Comparison of ENCODE assay signal across 9 cellular contexts in genomic region chr17:75263051-75263450, GRCh38. TPM values are rescaled to one million over a fixed set of nuclear protein-coding genes. Genes with fewer than 3 reads are reported as not detected.
DNase-seq lines count a peak whose midpoint lies in the region; ATAC-seq lines count a peak whose summit lies in the region.
"Had no signal": no experiment of that assay in that cellular context is flagged by ENCODE, and none has a peak within 500 bp of the region (broad histone marks: within the 10 kb centered on the region; RNA-seq: fewer than 3 reads in every experiment).

No MANE protein-coding gene starts in this region.

- H3K9me3 ChIP-seq in CD8-positive, alpha-beta memory T cell (ENCODE audit: low read length): no peaks in the 10 kb centered on the region
- no peaks in the 10 kb centered on the region for H3K9me3 ChIP-seq in HUES6 (ENCODE audit: control insufficient read depth, insufficient read depth, low read depth, low read length)
- H3K9me3 ChIP-seq in naive thymus-derived CD4-positive, alpha-beta T cell (ENCODE audit: control insufficient read depth in 2 of 3, low read length in 3 of 3): no peaks in the 10 kb centered on the region
- no peaks in the 10 kb centered on the region for H3K9me3 ChIP-seq in SJCRH30 (replicated peaks)

- DNase-seq in CD8-positive, alpha-beta memory T cell: no peak
- no peak for DNase-seq in activated naive CD8-positive, alpha-beta T cell treated with anti-CD3 and anti-CD28 coated beads for 36 hours
- DNase-seq in naive thymus-derived CD4-positive, alpha-beta T cell: no peak
- no peak for DNase-seq in G401 (ENCODE audit: low spot score)
- DNase-seq in kidney tubule cell (ENCODE audit: low spot score): no peak
- no peak for DNase-seq in sciatic nerve (ENCODE audit: low spot score)
- no peak for DNase-seq in SJCRH30
- DNase-seq: activated gamma-delta T cell had no signal

- no peak for ATAC-seq in naive thymus-derived CD4-positive, alpha-beta T cell
- no peak for ATAC-seq in sciatic nerve

- no peaks in the 10 kb centered on the region for H3K9me3 Mint-ChIP-seq in CD8-positive, alpha-beta memory T cell
- H3K9me3 Mint-ChIP-seq in activated naive CD8-positive, alpha-beta T cell treated with anti-CD3 and anti-CD28 coated beads for 36 hours: no peaks in the 10 kb centered on the region
- peaks cover 0 to 1% (median 0%) of the 10 kb centered on the region in 11 donors for H3K9me3 Mint-ChIP-seq in naive thymus-derived CD4-positive, alpha-beta T cell

- H3K27ac Mint-ChIP-seq in CD8-positive, alpha-beta memory T cell: peak overlapping the region in 6 of 8 donors; percentile 54 to 100 (median 100)
- H3K27ac Mint-ChIP-seq in activated naive CD8-positive, alpha-beta T cell treated with anti-CD3 and anti-CD28 coated beads for 36 hours: peak overlapping the region; percentile 100
- peak overlapping the region in 8 of 9 donors; percentile 37 to 100 (median 100) for H3K27ac Mint-ChIP-seq in naive thymus-derived CD4-positive, alpha-beta T cell

- H3K36me3 ChIP-seq in CD8-positive, alpha-beta memory T cell (ENCODE audit: insufficient read depth, low read length): peaks cover 25% of the 10 kb centered on the region
- H3K36me3 ChIP-seq in HUES6 (ENCODE audit: control insufficient read depth, insufficient read depth, low read length) (peaks cover 40% of the 10 kb centered on the region), SJCRH30 (peaks cover 21% of the 10 kb centered on the region)
- H3K36me3 ChIP-seq in naive thymus-derived CD4-positive, alpha-beta T cell (ENCODE audit: control insufficient read depth in 2 of 3, insufficient read depth in 3 of 3, low read length in 3 of 3): peaks cover 0 to 57% (median 12%) of the 10 kb centered on the region in 3 experiments

- H3K36me3 Mint-ChIP-seq in CD8-positive, alpha-beta memory T cell: peaks cover 0 to 67% (median 6%) of the 10 kb centered on the region in 3 donors
- H3K36me3 Mint-ChIP-seq in activated naive CD8-positive, alpha-beta T cell treated with anti-CD3 and anti-CD28 coated beads for 36 hours: peaks cover 30% of the 10 kb centered on the region
- peaks cover 0 to 19% (median 4%) of the 10 kb centered on the region in 5 donors for H3K36me3 Mint-ChIP-seq in naive thymus-derived CD4-positive, alpha-beta T cell

- no peak overlapping the region for H3K9ac ChIP-seq in HUES6 (ENCODE audit: low read length)

- H3K27me3 Mint-ChIP-seq in CD8-positive, alpha-beta memory T cell: peaks cover 0 to 3% of the 10 kb centered on the region in 2 donors
- no peaks in the 10 kb centered on the region for H3K27me3 Mint-ChIP-seq in activated naive CD8-positive, alpha-beta T cell treated with anti-CD3 and anti-CD28 coated beads for 36 hours
- H3K27me3 Mint-ChIP-seq in naive thymus-derived CD4-positive, alpha-beta T cell: no peaks in the 10 kb centered on the region

- CTCF ChIA-PET in CD8-positive, alpha-beta memory T cell (lab: Charles Lee): interaction anchor here (1.2 to 5.2 kb wide), 5 partner anchors 8 to 150 kb away, joined by 4 to 76 read pairs (median 13); partner anchors contain the start of genes GRB2, MIF4GD and SLC25A19
- CTCF ChIA-PET in naive thymus-derived CD4-positive, alpha-beta T cell (lab: Charles Lee): interaction anchor here (0.6 to 3.7 kb wide), 7 partner anchors 7 to 393 kb away, joined by 3 to 26 read pairs (median 4); partner anchors contain the start of gene MIF4GD

- peak overlapping the region; percentile 56 to 98 (median 94) for H3K4me3 Mint-ChIP-seq in CD8-positive, alpha-beta memory T cell
- H3K4me3 Mint-ChIP-seq in activated naive CD8-positive, alpha-beta T cell treated with anti-CD3 and anti-CD28 coated beads for 36 hours: peak overlapping the region; percentile 99
- peak overlapping the region; percentile 73 to 100 (median 97) for H3K4me3 Mint-ChIP-seq in naive thymus-derived CD4-positive, alpha-beta T cell

- H3K27me3 ChIP-seq in CD8-positive, alpha-beta memory T cell (ENCODE audit: insufficient read depth, low read length, poor library complexity, severe bottlenecking): no peaks in the 10 kb centered on the region
- no peaks in the 10 kb centered on the region for H3K27me3 ChIP-seq in HUES6 (ENCODE audit: control insufficient read depth, insufficient read depth, low read length)
- no peaks in the 10 kb centered on the region for H3K27me3 ChIP-seq in naive thymus-derived CD4-positive, alpha-beta T cell (ENCODE audit: control insufficient read depth in 2 of 2, insufficient read depth in 2 of 2, low read length in 2 of 2)
- H3K27me3 ChIP-seq in SJCRH30: no peaks in the 10 kb centered on the region

- H3K4me1 Mint-ChIP-seq in CD8-positive, alpha-beta memory T cell: peaks cover 37 to 53% (median 37%) of the 10 kb centered on the region in 3 donors
- H3K4me1 Mint-ChIP-seq in activated naive CD8-positive, alpha-beta T cell treated with anti-CD3 and anti-CD28 coated beads for 36 hours: peaks cover 34% of the 10 kb centered on the region
- H3K4me1 Mint-ChIP-seq in naive thymus-derived CD4-positive, alpha-beta T cell: peaks cover 27 to 50% (median 47%) of the 10 kb centered on the region in 7 donors

- no peak overlapping the region for H3K4me3 ChIP-seq in CD8-positive, alpha-beta memory T cell (ENCODE audit: low read length)
- H3K4me3 ChIP-seq in HUES6 (ENCODE audit: low read depth, low read length) (peak overlapping the region; percentile 96; the same call in 1 of the 2 replicates), SJCRH30 (no peak overlapping the region; the same call in 1 of the 2 replicates)
- H3K4me3 ChIP-seq in naive thymus-derived CD4-positive, alpha-beta T cell (ENCODE audit: low read length): no peak overlapping the region

- intact Hi-C loops in naive thymus-derived CD4-positive, alpha-beta T cell (cut with micrococcal nuclease): loop anchor here (5.0 to 10.0 kb wide), 3 partner anchors 278 to 519 kb away; partner anchors contain the start of genes CDR2L (in 1 of the 2), MYO15B (in 1 of the 2) and UNK (in 1 of the 2)
- intact Hi-C loops in sciatic nerve (cut with DNase I): no loop called here

- H3K4me1 ChIP-seq in CD8-positive, alpha-beta memory T cell (ENCODE audit: insufficient read depth, low read length): peaks cover 29% of the 10 kb centered on the region
- H3K4me1 ChIP-seq in HUES6 (ENCODE audit: control insufficient read depth, insufficient read depth, low read length): peaks cover 23% of the 10 kb centered on the region
- peaks cover 23% of the 10 kb centered on the region in 2 donors for H3K4me1 ChIP-seq in naive thymus-derived CD4-positive, alpha-beta T cell (ENCODE audit: control insufficient read depth in 2 of 2, insufficient read depth in 2 of 2, low read length in 2 of 2)
- peaks cover 6% of the 10 kb centered on the region for H3K4me1 ChIP-seq in SJCRH30

- in situ Hi-C loops in G401 (cut with HindIII; ENCODE audit: low sequenced_read_pairs): no loop called here

- POLR2A ChIA-PET in CD8-positive, alpha-beta memory T cell (lab: Charles Lee): interaction anchor here (0.6 to 4.3 kb wide), 4 partner anchors 8 to 142 kb away, joined by 8 to 79 read pairs (median 24); partner anchors contain the start of genes GRB2, MIF4GD and SLC25A19
- POLR2A ChIA-PET in naive thymus-derived CD4-positive, alpha-beta T cell (lab: Charles Lee): interaction anchor here (0.7 to 6.0 kb wide), 9 partner anchors 10 to 251 kb away, joined by 3 to 132 read pairs (median 10); partner anchors contain the start of genes GRB2, MIF4GD, MRPL58 and SLC25A19

- H3K27ac ChIP-seq in CD8-positive, alpha-beta memory T cell (ENCODE audit: low read depth, low read length): no peak overlapping the region
- H3K27ac ChIP-seq in HUES6 (ENCODE audit: low read depth, low read length) (no peak overlapping the region), SJCRH30 (no peak overlapping the region)
- peak overlapping the region; percentile 99 for H3K27ac ChIP-seq in naive thymus-derived CD4-positive, alpha-beta T cell (ENCODE audit: low read depth, low read length)

RNA-seq across cellular contexts. Expression of gene MRPS7, which starts 1.4 kb away (rescaled TPM):
- 100 to 1,000 TPM; 101 to 102 TPM for total RNA-seq in CD8-positive, alpha-beta memory T cell
- polyA plus RNA-seq in CD8-positive, alpha-beta memory T cell: 123 TPM
- 10 to 100 TPM; 93.5 to 96.9 TPM for total RNA-seq in activated naive CD8-positive, alpha-beta T cell treated with anti-CD3 and anti-CD28 coated beads for 36 hours
- total RNA-seq in naive thymus-derived CD4-positive, alpha-beta T cell: 10 to 100 TPM; 29.2 to 70.1 (median 34.4) TPM
- 100 to 1,000 TPM; 129 to 135 TPM for polyA plus RNA-seq in naive thymus-derived CD4-positive, alpha-beta T cell
- 87.4 and 107 TPM in 2 replicates for total RNA-seq in G401 (2014; rRNA removed; shearing (Covaris generic))
- total RNA-seq in sciatic nerve: 21.8 TPM
- 123 and 142 TPM in 2 replicates for total RNA-seq in SJCRH30 (2014; rRNA removed; shearing (Covaris generic))

RNA-seq across cellular contexts. Expression of gene GGA3, which starts 1.6 kb away (rescaled TPM):
- total RNA-seq in CD8-positive, alpha-beta memory T cell: 10 to 100 TPM; 73.2 to 75.1 TPM
- polyA plus RNA-seq in CD8-positive, alpha-beta memory T cell: 17.6 TPM
- total RNA-seq in activated naive CD8-positive, alpha-beta T cell treated with anti-CD3 and anti-CD28 coated beads for 36 hours: 10 to 100 TPM; 63.7 to 72.0 TPM
- 100 to 1,000 TPM in 2 of 5 experiments, 10 to 100 TPM in 3; 79.6 to 128 (median 87.4) TPM for total RNA-seq in naive thymus-derived CD4-positive, alpha-beta T cell
- 10 to 100 TPM; 13.2 to 27.4 TPM for polyA plus RNA-seq in naive thymus-derived CD4-positive, alpha-beta T cell
- 16.6 and 25.4 TPM in 2 replicates for total RNA-seq in G401 (2014; rRNA removed; shearing (Covaris generic))
- total RNA-seq in sciatic nerve: 75.0 TPM
- 21.8 and 26.6 TPM in 2 replicates for total RNA-seq in SJCRH30 (2014; rRNA removed; shearing (Covaris generic))

RNA-seq across cellular contexts. Expression of gene MIF4GD, which starts 8.0 kb away (rescaled TPM):
- total RNA-seq in CD8-positive, alpha-beta memory T cell: 10 to 100 TPM; 38.5 to 40.4 TPM
- polyA plus RNA-seq in CD8-positive, alpha-beta memory T cell: 108 TPM
- total RNA-seq in activated naive CD8-positive, alpha-beta T cell treated with anti-CD3 and anti-CD28 coated beads for 36 hours: 10 to 100 TPM; 35.3 to 38.1 TPM
- total RNA-seq in naive thymus-derived CD4-positive, alpha-beta T cell: 10 to 100 TPM; 26.9 to 39.4 (median 36.0) TPM
- polyA plus RNA-seq in naive thymus-derived CD4-positive, alpha-beta T cell: 10 to 100 TPM; 84.3 to 90.0 TPM
- total RNA-seq in G401 (2014; rRNA removed; shearing (Covaris generic)): 12.1 and 15.1 TPM in 2 replicates
- 26.2 TPM for total RNA-seq in sciatic nerve
- 4.4 and 5.2 TPM in 2 replicates for total RNA-seq in SJCRH30 (2014; rRNA removed; shearing (Covaris generic))

RNA-seq across cellular contexts. Expression of gene SLC25A19, which starts 26.2 kb away (rescaled TPM):
- 100 to 1,000 TPM; 119 to 126 TPM for total RNA-seq in CD8-positive, alpha-beta memory T cell
- polyA plus RNA-seq in CD8-positive, alpha-beta memory T cell: 15.5 TPM
- 100 to 1,000 TPM; 103 to 107 TPM for total RNA-seq in activated naive CD8-positive, alpha-beta T cell treated with anti-CD3 and anti-CD28 coated beads for 36 hours
- 10 to 100 TPM; 15.6 to 42.5 (median 21.1) TPM for total RNA-seq in naive thymus-derived CD4-positive, alpha-beta T cell
- polyA plus RNA-seq in naive thymus-derived CD4-positive, alpha-beta T cell: 10 to 100 TPM; 13.0 to 15.5 TPM
- 14.7 and 15.6 TPM in 2 replicates for total RNA-seq in G401 (2014; rRNA removed; shearing (Covaris generic))
- total RNA-seq in sciatic nerve: 22.5 TPM
- 16.2 and 18.7 TPM in 2 replicates for total RNA-seq in SJCRH30 (2014; rRNA removed; shearing (Covaris generic))

RNA-seq across cellular contexts. Expression of gene NUP85, which starts 57.6 kb away (rescaled TPM):
- 100 to 1,000 TPM; 147 to 152 TPM for total RNA-seq in CD8-positive, alpha-beta memory T cell
- 39.0 TPM for polyA plus RNA-seq in CD8-positive, alpha-beta memory T cell
- total RNA-seq in activated naive CD8-positive, alpha-beta T cell treated with anti-CD3 and anti-CD28 coated beads for 36 hours: 100 to 1,000 TPM; 134 to 137 TPM
- 100 to 1,000 TPM in 2 of 5 experiments, 10 to 100 TPM in 3; 96.3 to 143 (median 99.2) TPM for total RNA-seq in naive thymus-derived CD4-positive, alpha-beta T cell
- 10 to 100 TPM; 21.0 to 57.3 TPM for polyA plus RNA-seq in naive thymus-derived CD4-positive, alpha-beta T cell
- 80.2 and 86.3 TPM in 2 replicates for total RNA-seq in G401 (2014; rRNA removed; shearing (Covaris generic))
- total RNA-seq in sciatic nerve: 71.1 TPM
- total RNA-seq in SJCRH30 (2014; rRNA removed; shearing (Covaris generic)): 95.4 and 103 TPM in 2 replicates
